ENCODE assay signal across 7 cellular contexts in genomic region chr3:126983276-126983652, GRCh38. TPM values are rescaled to one million over a fixed set of nuclear protein-coding genes. Genes with fewer than 3 reads are reported as not detected.
DNase-seq lines count a peak whose midpoint lies in the region; ATAC-seq, FAIRE-seq and TF ChIP-seq lines count a peak whose summit lies in the region.

No MANE protein-coding gene starts in this region.

- intact Hi-C loops in esophagus muscularis mucosa (cut with DNase I), result loop anchor here (2.0 to 10.0 kb wide), 4 partner anchors 232 to 562 kb away; no protein-coding TSS in a partner anchor
- intact Hi-C loops in gastrocnemius medialis (cut with DNase I; ENCODE audit: low total_unique reads), result loop anchor here (1.0 to 10.0 kb wide), 5 partner anchors 22 to 562 kb away; no protein-coding TSS in a partner anchor

- H3K36me3 ChIP-seq in HUES6 (ENCODE audit: control insufficient read depth, insufficient read depth, low read length) (no peaks in the 10 kb centered on the region), esophagus muscularis mucosa (peaks cover 0 to under 1% (median under 1%) of the 10 kb centered on the region in 4 donors), gastrocnemius medialis (no peaks in the 10 kb centered on the region)

- DNase-seq in esophagus muscularis mucosa (ENCODE audit: extremely low spot score) (no peak), gastrocnemius medialis (no peak), NCI-H2081 treated with DMSO at 0.1 percent for 48 hours (lab: John Stamatoyannopoulos, UW) (no peak), RCC 7860 (ENCODE audit: low spot score) (no peak)
- DNase-seq in activated naive CD4-positive, alpha-beta T cell treated with anti-CD3 and anti-CD28 coated beads, Interleukin-2, amount 50 U/mL, for 16 hours, result no peak

- H3K9ac ChIP-seq in HUES6 (ENCODE audit: low read length), result no peak overlapping the region

- in situ Hi-C loops in gastrocnemius medialis (cut with MboI; ENCODE audit: low sequenced_read_pairs in 4 of 4), result no loop called here

- TF ChIP-seq POLR2A in esophagus muscularis mucosa (IDR thresholded peaks at IDR 0.05; ENCODE audit: low read depth) (no peak), gastrocnemius medialis (IDR thresholded peaks at IDR 0.05) (no peak)

- H3K4me1 ChIP-seq in HUES6 (ENCODE audit: control insufficient read depth, insufficient read depth, low read length), result peaks cover 25% of the 10 kb centered on the region; the same call in 1 of the 2 replicates
- H3K4me1 ChIP-seq in esophagus muscularis mucosa, result peaks cover 24 to 54% (median 45%) of the 10 kb centered on the region in 4 donors
- peaks cover 3 to 23% of the 10 kb centered on the region in 2 donors for H3K4me1 ChIP-seq in gastrocnemius medialis

- WGBS in esophagus muscularis mucosa, result no CpG with 5 or more reads among the region's 70 CpGs

- peak overlapping the region; percentile 75; the same call in 1 of the 2 replicates for H3K4me3 ChIP-seq in HUES6 (ENCODE audit: low read depth, low read length)
- peak overlapping the region; percentile 68 to 92 (median 84) for H3K4me3 ChIP-seq in esophagus muscularis mucosa
- H3K4me3 ChIP-seq in gastrocnemius medialis, result peak overlapping the region in 3 of 4 donors; percentile 53 to 67 (median 56)

- no peak overlapping the region for H3K27ac ChIP-seq in HUES6 (ENCODE audit: low read depth, low read length)
- H3K27ac ChIP-seq in esophagus muscularis mucosa (replicated peaks in 1 of 4), result peak overlapping the region in 2 of 4 donors; percentile 38 to 61
- peak overlapping the region in 2 of 4 donors; percentile 15 to 43 for H3K27ac ChIP-seq in gastrocnemius medialis

- H3K9me3 ChIP-seq in HUES6 (ENCODE audit: control insufficient read depth, insufficient read depth, low read depth, low read length) (no peaks in the 10 kb centered on the region), esophagus muscularis mucosa (no peaks in the 10 kb centered on the region), gastrocnemius medialis (no peaks in the 10 kb centered on the region)

- no peak for TF ChIP-seq EP300 in esophagus muscularis mucosa (IDR thresholded peaks at IDR 0.05)

- peaks cover 13% of the 10 kb centered on the region for H3K27me3 ChIP-seq in HUES6 (ENCODE audit: control insufficient read depth, insufficient read depth, low read length)
- H3K27me3 ChIP-seq in esophagus muscularis mucosa, result peaks cover 0 to 8% (median 0%) of the 10 kb centered on the region in 4 donors
- H3K27me3 ChIP-seq in gastrocnemius medialis, result no peaks in the 10 kb centered on the region

- TF ChIP-seq CTCF in esophagus muscularis mucosa (IDR thresholded peaks at IDR 0.05), result no peak
- peak in 2 of 5 experiments; percentile 6 to 24 for TF ChIP-seq CTCF in gastrocnemius medialis (IDR thresholded peaks at IDR 0.05 in 4 of 5, conservative IDR thresholded peaks at IDR 0.05 in 1 of 5)

- ATAC-seq in GM18909 (IDR thresholded peaks at IDR 0.05; ENCODE audit: poor library complexity, unreplicated experiment), result peak; percentile 4
- peak; percentile 36 to 44 for ATAC-seq in gastrocnemius medialis

- FAIRE-seq in RCC 7860 (lab: Jason Lieb, UNC), result no peak

RNA-seq across cellular contexts. Expression of gene PLXNA1, which starts 0.3 kb away (rescaled TPM):
- total RNA-seq in esophagus muscularis mucosa (10 to 100 TPM; 33.6 to 82.4 (median 47.0) TPM), gastrocnemius medialis (10 to 100 TPM; 12.7 to 27.9 (median 19.5) TPM)
